17 cellular contexts compared by ENCODE assay signal in genomic region chr14:67010602-67011001, GRCh38.
DNase-seq lines count a peak whose midpoint lies in the region; TF ChIP-seq lines count a peak whose summit lies in the region.
"Had no signal": no experiment of that assay in that cellular context is flagged by ENCODE, and none has a peak within 500 bp of the region (broad histone marks: within the 10 kb centered on the region; RNA-seq: fewer than 3 reads in every experiment).

No MANE protein-coding gene starts in this region.

- TF ChIP-seq CTCF in neutrophil (IDR thresholded peaks at IDR 0.05) (no peak), ovary (IDR thresholded peaks at IDR 0.05) (no peak)

- TF ChIP-seq POLR2A in ovary (IDR thresholded peaks at IDR 0.05): no peak

- DNase-seq in GF-D8 (lab: John Stamatoyannopoulos, UW) (peak; percentile 77), Kasumi-1 (lab: John Stamatoyannopoulos, UW) (peak; percentile 62 to 65), NOMO-1 (lab: John Stamatoyannopoulos, UW; ENCODE audit: unreplicated experiment in 2 of 2) (peak; percentile 40 to 83), ovary (no peak), dedifferentiated amniotic fluid mesenchymal stem cell (ENCODE audit: extremely low spot score) (no peak), NCI-H524 treated with DMSO at 0.1 percent for 48 hours (lab: John Stamatoyannopoulos, UW) (no peak)
- DNase-seq: ACHN; CD4-positive, alpha-beta memory T cell; DMS79; NCI-H1436; NCI-H2029; NCI-H2171 treated with DMSO at 0.1 percent for 48 hours; NCI-H446 treated with DMSO at 0.1 percent for 48 hours; NCI-H748 treated with DMSO at 0.1 percent for 48 hours; Peyer's patch; SK-N-SH had no signal

- TF ChIP-seq EP300 in ovary (IDR thresholded peaks at IDR 0.05): no peak

- H3K4me1 ChIP-seq in neutrophil (ENCODE audit: control insufficient read depth in 1 of 2, insufficient read depth in 1 of 2, low read depth in 1 of 2, low read length in 1 of 2) (peaks cover 15 to 18% of the 10 kb centered on the region in 2 experiments), ovary (ENCODE audit: insufficient read depth) (no peaks in the 10 kb centered on the region)
- H3K4me1 ChIP-seq: Peyer's patch had no signal

- intact Hi-C loops in ovary (cut with DNase I): no loop called here

- H3K36me3 ChIP-seq in neutrophil (no peaks in the 10 kb centered on the region), ovary (no peaks in the 10 kb centered on the region)
- H3K36me3 ChIP-seq: Peyer's patch had no signal

- peak overlapping the region in 1 of 2 experiments; percentile 14 for H3K4me3 ChIP-seq in neutrophil (ENCODE audit: low read depth in 1 of 2, low read length in 1 of 2)
- H3K4me3 ChIP-seq in ovary: no peak overlapping the region
- H3K4me3 ChIP-seq: Peyer's patch had no signal

- no peaks in the 10 kb centered on the region for H3K9me3 ChIP-seq in neutrophil
- no peaks in the 10 kb centered on the region for H3K9me3 ChIP-seq in ovary
- H3K9me3 ChIP-seq: Peyer's patch, SK-N-SH had no signal

- H3K27me3 ChIP-seq in neutrophil (no peaks in the 10 kb centered on the region), ovary (no peaks in the 10 kb centered on the region)
- H3K27me3 ChIP-seq: Peyer's patch had no signal

- 88 to 100% (median 95%) methylated on average over 1 of the region's 1 CpG for WGBS in ovary, 3 donors

- H3K27ac ChIP-seq in neutrophil (peak overlapping the region; percentile 30), ovary (no peak overlapping the region)
- H3K27ac ChIP-seq: Peyer's patch had no signal

Comparison
In these comparisons a context has a peak if more than half of its experiments do, and no peak if none do; other contexts are left out.
1. DNase-seq: peak in GF-D8 (single experiment), Kasumi-1 (2 of 2) and NOMO-1 (2 of 2); none in ovary (0 of 5), dedifferentiated amniotic fluid mesenchymal stem cell (single experiment) and NCI-H524 treated with DMSO at 0.1 percent for 48 hours (single experiment).